20 cellular contexts compared by ENCODE assay signal in the genomic region with DNA sequence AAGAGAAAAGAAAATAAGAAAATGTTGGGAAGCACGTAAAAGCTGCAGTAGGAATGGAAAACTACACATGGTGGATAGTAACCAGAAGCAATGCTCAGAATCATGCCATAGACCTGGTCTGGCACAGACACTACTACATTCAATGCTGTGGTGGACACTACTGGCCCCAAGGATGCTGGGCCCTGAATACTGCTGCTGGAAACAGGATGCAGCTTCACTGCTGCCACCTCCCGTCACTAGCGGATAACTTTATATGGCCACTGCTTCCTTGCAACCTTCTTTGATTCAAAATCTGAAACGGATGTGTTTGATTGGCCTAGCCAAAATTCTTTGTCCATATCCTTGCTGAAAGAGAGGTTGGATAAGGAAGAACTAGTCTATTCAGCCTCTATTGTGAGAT. TPM values are rescaled to one million over a fixed set of nuclear protein-coding genes. Genes with fewer than 3 reads are reported as not detected.
A peak's percentile ranks its signal among the peaks of the same experiment; 100 is the strongest.
DNase-seq lines count a peak whose midpoint lies in the region; TF ChIP-seq lines count a peak whose summit lies in the region.
"Had no signal": no experiment of that assay in that cellular context is flagged by ENCODE, and none has a peak within 500 bp of the region (broad histone marks: within the 10 kb centered on the region; RNA-seq: fewer than 3 reads in every experiment).

No MANE protein-coding gene starts in this region.

- no peak overlapping the region for H3K4me3 ChIP-seq in hepatocyte
- H3K4me3 ChIP-seq: BLaER1 treated with 17β-estradiol and CSF1 and Interleukin-3, amounts not matched to agents 10 nM and 100 nM had no signal

- peak overlapping the region; percentile 47 for H2AFZ ChIP-seq in hepatocyte

- H3K9me3 ChIP-seq in hepatocyte (ENCODE audit: low read depth) = no peaks in the 10 kb centered on the region
- H3K9me3 ChIP-seq: BLaER1 treated with 17β-estradiol and CSF1 and Interleukin-3, amounts not matched to agents 10 nM and 100 nM had no signal

- H3K27me3 ChIP-seq in hepatocyte = no peaks in the 10 kb centered on the region
- H3K27me3 ChIP-seq: BLaER1 treated with 17β-estradiol and CSF1 and Interleukin-3, amounts not matched to agents 10 nM and 100 nM had no signal

- in situ Hi-C loops in KBM-7 (cut with MboI; ENCODE audit: low pct_unique_long_range_greater_than_20kb, low sequenced_read_pairs) = no loop called here

- peak overlapping the region; percentile 29 for H3K4me2 ChIP-seq in hepatocyte
- H3K4me2 ChIP-seq: BLaER1 treated with 17β-estradiol and CSF1 and Interleukin-3, amounts not matched to agents 10 nM and 100 nM had no signal

- no peaks in the 10 kb centered on the region for H3K79me2 ChIP-seq in hepatocyte

- no peaks in the 10 kb centered on the region for H3K9me2 ChIP-seq in hepatocyte (replicated peaks; ENCODE audit: insufficient read depth)

- peak overlapping the region; percentile 79 for H3K27ac ChIP-seq in hepatocyte
- H3K27ac ChIP-seq: BLaER1 treated with 17β-estradiol and CSF1 and Interleukin-3, amounts not matched to agents 10 nM and 100 nM; epithelial cell of prostate had no signal

- no peak for TF ChIP-seq CTCF in hepatocyte (IDR thresholded peaks at IDR 0.05; ENCODE audit: poor library complexity)

- no peaks in the 10 kb centered on the region for H3K36me3 ChIP-seq in hepatocyte (replicated peaks; ENCODE audit: insufficient read depth, low read depth)
- H3K36me3 ChIP-seq: BLaER1 treated with 17β-estradiol and CSF1 and Interleukin-3, amounts not matched to agents 10 nM and 100 nM had no signal

- peak; percentile 9 for DNase-seq in activated effector memory CD4-positive, alpha-beta T cell treated with anti-CD3 and anti-CD28 coated beads, Interleukin-2, amount 50 U/mL, for 16 hours
- DNase-seq in activated effector memory CD4-positive, alpha-beta T cell treated with Interleukin-2 at 50 U/mL for 16 hours = no peak
- DNase-seq in SK-N-DZ (ENCODE audit: low spot score) = peak; percentile 22
- no peak for DNase-seq in hepatocyte (ENCODE audit: low spot score)
- no peak for DNase-seq in NCI-H524 treated with DMSO at 0.1 percent for 48 hours (lab: John Stamatoyannopoulos, UW)
- DNase-seq in KBM-7 = no peak
- DNase-seq in DMS79 (lab: John Stamatoyannopoulos, UW) = no peak
- no peak for DNase-seq in HPDE6-E6E7 (ENCODE audit: extremely low spot score)
- DNase-seq: activated CD4-positive, alpha-beta T cell treated with anti-CD3 and anti-CD28 coated beads for 1 hour; activated naive CD4-positive, alpha-beta T cell treated with Interleukin-2 at 50 U/mL for 16 hours; activated T-cell treated with anti-CD3 and anti-CD28 coated beads, Interleukin-2, amount 50 U/mL, for 1 hour; amygdala; central memory CD4-positive, alpha-beta T cell; foreskin melanocyte; hippocampal formation; NCI-H2107; NCI-H524; stimulated activated CD4-positive, alpha-beta T cell treated with anti-CD3 and anti-CD28 coated beads, Interleukin-1b, Interleukin-23, amount 100 ng/mL, for 48 hours had no signal

- H3K4me1 ChIP-seq in hepatocyte (ENCODE audit: insufficient read depth) = no peaks in the 10 kb centered on the region

- no peaks in the 10 kb centered on the region for H4K20me1 ChIP-seq in hepatocyte (ENCODE audit: insufficient read depth, poor library complexity, severe bottlenecking)
- H4K20me1 ChIP-seq: BLaER1 treated with 17β-estradiol and CSF1 and Interleukin-3, amounts not matched to agents 10 nM and 100 nM had no signal

- 76% methylated on average over 4 of the region's 4 CpGs for WGBS in hepatocyte (ENCODE audit: low lambda C conversion rate, missing lambda C conversion rate)

RNA-seq across cellular contexts. Expression of gene ADCY6, which starts 30.7 kb away (rescaled TPM):
- 22.0 and 26.2 TPM in 2 replicates for polyA plus RNA-seq in SK-N-DZ (2014; cell fraction: cytosol; rRNA removed)
- polyA plus RNA-seq in SK-N-DZ (2014; cell fraction: nucleus; rRNA removed) = 60.7 and 76.8 TPM in 2 replicates
- total RNA-seq in hepatocyte = 27.9 and 37.7 TPM in 2 replicates
- 19.0 and 22.7 TPM in 2 replicates for polyA plus RNA-seq in hepatocyte

RNA-seq across cellular contexts. Expression of gene CCNT1, which starts 41.7 kb away (rescaled TPM):
- 27.2 and 28.4 TPM in 2 replicates for polyA plus RNA-seq in SK-N-DZ (2014; cell fraction: cytosol; rRNA removed)
- 36.2 and 36.8 TPM in 2 replicates for polyA plus RNA-seq in SK-N-DZ (2014; cell fraction: nucleus; rRNA removed)
- 27.0 and 35.1 TPM in 2 replicates for total RNA-seq in hepatocyte
- polyA plus RNA-seq in hepatocyte = 5.0 and 5.2 TPM in 2 replicates

Comparison
In these comparisons a context has a peak if more than half of its experiments do, and no peak if none do; other contexts are left out.
1. DNase-seq: peak in activated effector memory CD4-positive, alpha-beta T cell treated with anti-CD3 and anti-CD28 coated beads, Interleukin-2, amount 50 U/mL, for 16 hours (single experiment) and SK-N-DZ (single experiment); none in activated effector memory CD4-positive, alpha-beta T cell treated with Interleukin-2 at 50 U/mL for 16 hours (single experiment), hepatocyte (single experiment), NCI-H524 treated with DMSO at 0.1 percent for 48 hours (single experiment), KBM-7 (single experiment), DMS79 (single experiment) and HPDE6-E6E7 (single experiment).